In the genomic region with DNA sequence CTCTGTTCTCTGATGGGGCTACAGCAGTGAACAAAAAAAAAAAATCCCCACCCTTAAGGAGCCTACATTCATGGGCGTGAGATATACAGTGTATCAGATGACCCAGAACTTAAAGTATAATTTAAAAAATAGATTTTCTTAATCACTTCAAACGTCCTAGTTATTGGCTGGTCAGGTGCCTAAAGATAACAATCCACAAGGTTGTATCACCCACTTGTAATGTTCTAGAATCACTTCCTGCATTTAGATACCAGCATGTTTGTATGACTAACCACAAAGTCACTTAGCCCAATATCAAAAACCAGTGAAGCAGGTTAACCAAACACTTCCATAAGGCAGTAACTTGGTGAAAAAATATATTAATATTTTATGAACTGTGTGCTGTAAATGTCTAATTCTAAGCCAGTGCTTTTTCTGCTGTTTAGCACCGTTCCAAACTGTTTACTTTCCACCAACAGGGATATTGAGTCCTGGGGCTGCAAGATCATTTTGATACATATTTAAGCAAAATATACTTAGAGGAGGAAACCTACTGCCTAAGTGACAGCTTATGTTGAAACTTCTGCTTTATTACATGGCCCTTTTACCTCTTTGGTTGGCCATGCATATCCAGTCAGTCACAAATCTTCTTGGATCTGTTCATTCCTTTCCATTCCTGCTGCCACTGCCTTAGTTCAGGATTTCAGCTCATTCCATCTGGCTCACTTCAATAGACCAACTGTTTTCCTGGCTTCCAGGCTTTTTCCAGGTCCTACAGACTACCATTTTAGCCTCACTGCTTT, we compare ENCODE assay signal across 11 cellular contexts. TPM values are rescaled to one million over a fixed set of nuclear protein-coding genes. Genes with fewer than 3 reads are reported as not detected.
DNase-seq lines count a peak whose midpoint lies in the region; ATAC-seq and TF ChIP-seq lines count a peak whose summit lies in the region.
"Had no signal": no experiment of that assay in that cellular context is flagged by ENCODE, and none has a peak within 500 bp of the region (broad histone marks: within the 10 kb centered on the region; RNA-seq: fewer than 3 reads in every experiment).

No MANE protein-coding gene starts in this region.

- H3K4me3 ChIP-seq in left lung: no peak overlapping the region
- H3K4me3 ChIP-seq: stomach had no signal

- no peaks in the 10 kb centered on the region for H3K4me1 ChIP-seq in left lung

- no peaks in the 10 kb centered on the region for H3K27me3 ChIP-seq in left lung

- intact Hi-C loops in activated B cell treated with CpG ODN at 0.5 μM for 24 hours (cut with micrococcal nuclease) (loop anchor here (1.0 to 10.0 kb wide), 5 partner anchors 20 to 526 kb away; a partner anchor contains a TSS), left lung (cut with DNase I) (no loop called here)

- no peak overlapping the region for H3K27ac ChIP-seq in left lung

- peak overlapping the region; percentile 85 for H3K27ac Mint-ChIP-seq in activated B cell treated with CpG ODN at 0.5 μM for 24 hours
- H3K27ac Mint-ChIP-seq: HFFc6 had no signal

- POLR2A ChIA-PET in activated B cell treated with CpG ODN at 0.5 μM for 24 hours (lab: Charles Lee): interaction anchor here (0.7 kb wide), 1 partner anchor 218 kb away, joined by 3 read pairs; no protein-coding TSS in a partner anchor

- H3K4me1 Mint-ChIP-seq in activated B cell treated with CpG ODN at 0.5 μM for 24 hours: peaks cover 58% of the 10 kb centered on the region

- DNase-seq in ELR (ENCODE audit: low read depth): peak; percentile 37
- no peak for DNase-seq in activated B cell treated with CpG ODN at 0.5 μM for 24 hours
- no peak for DNase-seq in left lung
- no peak for DNase-seq in NCI-H2029 (lab: John Stamatoyannopoulos, UW)
- no peak for DNase-seq in mesenteric fat pad (ENCODE audit: low spot score)
- DNase-seq in UCSD-AML1 (lab: John Stamatoyannopoulos, UW; ENCODE audit: unreplicated experiment): no peak
- DNase-seq: activated T-cell treated with anti-CD3 and anti-CD28 coated beads, Interleukin-2, amount 50 U/mL, for 1 hour; HFFc6; NCI-H2227 treated with DMSO at 0.1 percent for 48 hours; stomach had no signal

- no peaks in the 10 kb centered on the region for H3K9me3 ChIP-seq in left lung
- H3K9me3 ChIP-seq: stomach had no signal

- peaks cover 0 to 15% of the 10 kb centered on the region in 2 donors for H3K36me3 ChIP-seq in left lung

- no peak overlapping the region for H3K4me3 Mint-ChIP-seq in activated B cell treated with CpG ODN at 0.5 μM for 24 hours
- H3K4me3 Mint-ChIP-seq: HFFc6 had no signal

- TF ChIP-seq CTCF in activated B cell treated with CpG ODN at 0.5 μM for 24 hours (IDR thresholded peaks at IDR 0.05) (no peak), left lung (IDR thresholded peaks at IDR 0.05) (no peak)

- CTCF ChIA-PET in activated B cell treated with CpG ODN at 0.5 μM for 24 hours (lab: Charles Lee): no interaction called here

- no peaks in the 10 kb centered on the region for H3K27me3 Mint-ChIP-seq in activated B cell treated with CpG ODN at 0.5 μM for 24 hours

- ATAC-seq in HG03342 (IDR thresholded peaks at IDR 0.05; ENCODE audit: unreplicated experiment) (peak; percentile 29), activated B cell treated with CpG ODN at 0.5 μM for 24 hours (ENCODE audit: low read depth) (peak; percentile 36), left lung (peak; percentile 30)

- H3K9me3 Mint-ChIP-seq in activated B cell treated with CpG ODN at 0.5 μM for 24 hours: no peaks in the 10 kb centered on the region
- H3K9me3 Mint-ChIP-seq: HFFc6 had no signal

- H3K36me3 Mint-ChIP-seq in activated B cell treated with CpG ODN at 0.5 μM for 24 hours (ENCODE audit: low read depth): peaks cover 25% of the 10 kb centered on the region

RNA-seq across cellular contexts. Expression of a gene that starts 43.3 kb away (rescaled TPM):
- total RNA-seq in activated B cell treated with CpG ODN at 0.5 μM for 24 hours (not detected in 2 replicates), left lung (under 1 TPM; 0.41 to 0.92 TPM), mesenteric fat pad (not detected)
- total RNA-seq: HFFc6 had no signal
